ENCODE assay signal across 8 cellular contexts in the genomic region with DNA sequence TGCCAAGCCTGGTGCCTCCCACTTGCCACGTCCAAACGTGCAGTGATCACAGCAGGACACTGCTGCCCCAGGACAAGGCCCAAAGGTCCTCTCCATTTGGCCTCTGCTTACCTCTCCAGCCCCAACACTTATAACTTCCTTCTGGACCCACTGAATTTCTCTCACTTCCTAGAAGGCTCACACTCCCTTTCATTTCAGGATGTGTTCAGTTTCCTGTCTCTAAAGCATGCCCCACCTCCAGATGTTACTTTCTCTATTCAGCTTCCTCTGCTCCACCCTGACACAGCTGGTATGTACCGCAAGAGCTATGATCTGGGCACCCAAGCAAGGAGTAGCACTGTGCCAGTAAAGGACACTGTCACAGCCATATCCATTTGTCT. TPM values are rescaled to one million over a fixed set of nuclear protein-coding genes. Genes with fewer than 3 reads are reported as not detected.
DNase-seq lines count a peak whose midpoint lies in the region; ATAC-seq and TF ChIP-seq lines count a peak whose summit lies in the region.

No MANE protein-coding gene starts in this region.

- peak; percentile 96 for ATAC-seq in CD4-positive, alpha-beta T cell (ENCODE audit: poor library complexity)
- ATAC-seq in GM19452 (IDR thresholded peaks at IDR 0.05; ENCODE audit: unreplicated experiment) (peak; percentile 96), HG03469 (IDR thresholded peaks at IDR 0.05; ENCODE audit: unreplicated experiment) (peak; percentile 97)

- no peaks in the 10 kb centered on the region for H3K9me3 ChIP-seq in CD4-positive, alpha-beta T cell (ENCODE audit: control insufficient read depth, low read length)

- H3K27me3 Mint-ChIP-seq in CD4-positive, alpha-beta T cell = no peaks in the 10 kb centered on the region

- H3K27ac ChIP-seq in CD4-positive, alpha-beta T cell (ENCODE audit: low read depth, low read length) = peak overlapping the region; percentile 67

- H3K4me3 Mint-ChIP-seq in CD4-positive, alpha-beta T cell = peak overlapping the region; percentile 88

- H3K27ac Mint-ChIP-seq in CD4-positive, alpha-beta T cell = peak overlapping the region; percentile 86

- H3K27me3 ChIP-seq in CD4-positive, alpha-beta T cell (ENCODE audit: control insufficient read depth, insufficient read depth, low read length) = no peaks in the 10 kb centered on the region

- peak in 8 of 10 experiments; percentile 12 to 49 (median 33) for DNase-seq in CD4-positive, alpha-beta T cell
- DNase-seq in activated CD4-positive, alpha-beta T cell treated with anti-CD3 and anti-CD28 coated beads for 48 hours = peak; percentile 48
- DNase-seq in fibroblast of villous mesenchyme (ENCODE audit: low read depth) (peak; percentile 54), ecto neural progenitor cell (ENCODE audit: low spot score) (no peak), amygdala (lab: John Stamatoyannopoulos, UW) (no peak)
- peak; percentile 7 for DNase-seq in stimulated activated CD4-positive, alpha-beta T cell treated with anti-CD3 and anti-CD28 coated beads, Interleukin-4, amount 100 ng/mL, for 1 hour

- peaks cover 45% of the 10 kb centered on the region for H3K4me1 Mint-ChIP-seq in CD4-positive, alpha-beta T cell (ENCODE audit: low read depth)

- H3K4me3 ChIP-seq in fibroblast of villous mesenchyme (ENCODE audit: low read depth, low read length) = no peak overlapping the region

- TF ChIP-seq CTCF in CD4-positive, alpha-beta T cell (IDR thresholded peaks at IDR 0.05) = no peak
- no peak for TF ChIP-seq CTCF in fibroblast of villous mesenchyme (IDR thresholded peaks at IDR 0.05; ENCODE audit: insufficient read depth, low read depth, low read length)

- H3K36me3 Mint-ChIP-seq in CD4-positive, alpha-beta T cell (ENCODE audit: low read depth) = peaks cover 21% of the 10 kb centered on the region

- CTCF ChIA-PET in CD4-positive, alpha-beta T cell (lab: Charles Lee) = interaction anchor here (1.4 to 1.5 kb wide), 2 partner anchors 30 to 51 kb away, joined by 3 to 5 read pairs; partner anchors contain the start of genes DMAC2L and L2HGDH

- POLR2A ChIA-PET in CD4-positive, alpha-beta T cell (lab: Charles Lee) = interaction anchor here (0.5 to 1.9 kb wide), 13 partner anchors 17 to 777 kb away, joined by 3 to 14 read pairs (median 5); partner anchors contain the start of genes CDKL1, DMAC2L, KLHDC2 and L2HGDH

- H3K9me3 Mint-ChIP-seq in CD4-positive, alpha-beta T cell = peaks cover 2% of the 10 kb centered on the region

- intact Hi-C loops in CD4-positive, alpha-beta T cell (cut with DNase I, micrococcal nuclease) = loop anchor here in 1 of 2 experiments (2.0 to 5.0 kb wide), 2 partner anchors 34 to 43 kb away; partner anchors contain the start of gene CDKL1

RNA-seq across cellular contexts. Expression of gene CDKL1, which starts 33.0 kb away (rescaled TPM):
- total RNA-seq in CD4-positive, alpha-beta T cell = 1 to 10 TPM; 2.4 to 2.8 TPM
- total RNA-seq in fibroblast of villous mesenchyme = 8.7 and 12.1 TPM in 2 replicates

RNA-seq across cellular contexts. Expression of gene DMAC2L, which starts 51.6 kb away (rescaled TPM):
- total RNA-seq in CD4-positive, alpha-beta T cell = 10 to 100 TPM; 10.8 to 13.4 TPM
- 3.5 and 5.2 TPM in 2 replicates for total RNA-seq in fibroblast of villous mesenchyme

RNA-seq across cellular contexts. Expression of gene L2HGDH, which starts 51.7 kb away (rescaled TPM):
- total RNA-seq in CD4-positive, alpha-beta T cell = 1 to 10 TPM; 1.7 to 3.1 TPM
- total RNA-seq in fibroblast of villous mesenchyme = 3.5 and 4.3 TPM in 2 replicates

Comparison
In these comparisons a context has a peak if more than half of its experiments do, and no peak if none do; other contexts are left out.
1. DNase-seq: peak in CD4-positive, alpha-beta T cell (8 of 10), activated CD4-positive, alpha-beta T cell treated with anti-CD3 and anti-CD28 coated beads for 48 hours (single experiment), fibroblast of villous mesenchyme (single experiment) and stimulated activated CD4-positive, alpha-beta T cell treated with anti-CD3 and anti-CD28 coated beads, Interleukin-4, amount 100 ng/mL, for 1 hour (single experiment); none in ecto neural progenitor cell (single experiment) and amygdala (0 of 56).
2. Peak in every context shown above with its lines, with median percentiles within 50 percentile points of each other: ATAC-seq.